1 cellular context compared by ENCODE assay signal in genomic region chr4:2042207-2042946, GRCh38.
TF ChIP-seq lines count a peak whose summit lies in the region.

No MANE protein-coding gene starts in this region.

TF ChIP-seq in SK-N-SH, 30 proteins besides CTCF, POLR2A, EP300 and RAD21:
- TF ChIP-seq MAX (IDR thresholded peaks at IDR 0.05; ENCODE audit: low read depth) (no peak), ZBTB33 (IDR thresholded peaks at IDR 0.05; ENCODE audit: borderline replicate concordance, low read depth) (no peak), ELF1 (IDR thresholded peaks at IDR 0.05) (no peak), IRF3 (IDR thresholded peaks at IDR 0.05; ENCODE audit: low read depth, low read length) (no peak), MXI1 (IDR thresholded peaks at IDR 0.05; ENCODE audit: low read depth, low read length) (no peak), RXRA (IDR thresholded peaks at IDR 0.05; ENCODE audit: borderline replicate concordance, low read depth) (no peak), TEAD4 (IDR thresholded peaks at IDR 0.05; ENCODE audit: borderline replicate concordance, insufficient read depth) (no peak), GATA2 (CRISPR knock-in tag; IDR thresholded peaks at IDR 0.05) (no peak), JUND (IDR thresholded peaks at IDR 0.05) (no peak), SIN3A (IDR thresholded peaks at IDR 0.05; ENCODE audit: borderline replicate concordance, low read depth, low read length) (no peak), TCF12 (IDR thresholded peaks at IDR 0.05) (no peak), NRF1 (IDR thresholded peaks at IDR 0.05; ENCODE audit: low read depth, low read length) (no peak), FOXJ3 (CRISPR knock-in tag; IDR thresholded peaks at IDR 0.05) (no peak), USF2 (IDR thresholded peaks at IDR 0.05; ENCODE audit: borderline replicate concordance, low read depth, low read length) (no peak), TAF1 (IDR thresholded peaks at IDR 0.05; ENCODE audit: borderline replicate concordance, low read depth, low read length) (no peak)
